ENCODE assay signal across 8 cellular contexts in genomic region chr7:42931834-42932651, GRCh38. TPM values are rescaled to one million over a fixed set of nuclear protein-coding genes. Genes with fewer than 3 reads are reported as not detected.
A peak's percentile ranks its signal among the peaks of the same experiment; 100 is the strongest.
DNase-seq lines count a peak whose midpoint lies in the region; ATAC-seq and TF ChIP-seq lines count a peak whose summit lies in the region.

Gene MRPL32 (plus strand): TSS chr7:42932376. CDS start chr7:42932387, 11 bp downstream.
Gene PSMA2 (minus strand): TSS chr7:42932174. CDS start chr7:42932158, 16 bp downstream.

- no peak for TF ChIP-seq CTCF in GM12864 (IDR thresholded peaks at IDR 0.05; ENCODE audit: low read depth, low read length, missing control alignments)
- no peak for TF ChIP-seq CTCF in ovary (IDR thresholded peaks at IDR 0.05)
- no peak for TF ChIP-seq CTCF in thyroid gland (IDR thresholded peaks at IDR 0.05)

- ATAC-seq in HG02759 (IDR thresholded peaks at IDR 0.05; ENCODE audit: unreplicated experiment), result peak; percentile 99
- ATAC-seq in Right ventricle myocardium inferior, result peak; percentile 100

- peak; percentile 94 for DNase-seq in GM12864 (ENCODE audit: low read depth)
- DNase-seq in NCI-H1417 (lab: John Stamatoyannopoulos, UW), result peak; percentile 97 to 99 (median 98)
- peak; percentile 88 to 98 for DNase-seq in SW 1271 (lab: John Stamatoyannopoulos, UW)
- DNase-seq in activated naive CD8-positive, alpha-beta T cell treated with anti-CD3 and anti-CD28 coated beads, Interleukin-2, amount 50 U/mL, for 16 hours (ENCODE audit: low read depth, low spot score), result peak; percentile 86
- peak; percentile 98 for DNase-seq in Right ventricle myocardium inferior (ENCODE audit: missing footprints)
- DNase-seq in ovary, result peak; percentile 92 to 95 (median 93)
- peak; percentile 96 for DNase-seq in thyroid gland

- H3K27me3 ChIP-seq in ovary (no peaks in the 10 kb centered on the region), thyroid gland (no peaks in the 10 kb centered on the region)

- WGBS in ovary, 3 donors, result 0 to 1% (median 0%) methylated on average over 56 of the region's 56 CpGs
- 1% methylated on average over 37 to 54 of the region's 56 CpGs for WGBS in thyroid gland, 2 donors

- H3K4me1 ChIP-seq in ovary (ENCODE audit: insufficient read depth) (peaks cover 15% of the 10 kb centered on the region), thyroid gland (peaks cover 27 to 28% of the 10 kb centered on the region in 2 donors)

- H3K9me3 ChIP-seq in ovary (no peaks in the 10 kb centered on the region), thyroid gland (no peaks in the 10 kb centered on the region)

- H3K27ac ChIP-seq in ovary, result peak within 1 kb of the TSS; percentile 27 to 59
- peak within 1 kb of the TSS; percentile 50 to 66 (median 65) for H3K27ac ChIP-seq in thyroid gland

- H3K36me3 ChIP-seq in ovary (no peaks in the 10 kb centered on the region), thyroid gland (peaks cover 15 to 19% of the 10 kb centered on the region in 2 donors)

- H3K4me3 ChIP-seq in GM12864 (ENCODE audit: low read depth, low read length) (peak within 1 kb of the TSS; percentile 94), ovary (peak within 1 kb of the TSS; percentile 77), thyroid gland (replicated peaks in 1 of 3) (peak within 1 kb of the TSS; percentile 57 to 98 (median 77))

- intact Hi-C loops in Right ventricle myocardium inferior (cut with DNase I), result loop anchor here (2.0 kb wide), 1 partner anchor 19 kb away; the partner anchor contains the start of gene C7orf25
- intact Hi-C loops in ovary (cut with DNase I), result no loop called here
- intact Hi-C loops in thyroid gland (cut with DNase I), result no loop called here

- TF ChIP-seq POLR2A in ovary (IDR thresholded peaks at IDR 0.05) (no peak), thyroid gland (IDR thresholded peaks at IDR 0.05) (peak; percentile 47 to 86)

- no peak for TF ChIP-seq EP300 in ovary (IDR thresholded peaks at IDR 0.05)

RNA-seq across cellular contexts. Expression of gene MRPL32, which starts in this region (rescaled TPM):
- total RNA-seq in Right ventricle myocardium inferior (66.8 TPM), ovary (10 to 100 TPM; 38.8 to 73.0 (median 44.2) TPM), thyroid gland (10 to 100 TPM; 49.4 to 68.7 (median 56.9) TPM)
- polyA plus RNA-seq in ovary, result 10 to 100 TPM; 64.6 to 75.0 TPM

RNA-seq across cellular contexts. Expression of gene PSMA2, which starts in this region (rescaled TPM):
- total RNA-seq in Right ventricle myocardium inferior, result 81.7 TPM
- 10 to 100 TPM; 43.6 to 76.3 (median 53.7) TPM for total RNA-seq in ovary
- 10 to 100 TPM; 47.2 to 79.0 TPM for polyA plus RNA-seq in ovary
- total RNA-seq in thyroid gland, result 10 to 100 TPM; 42.2 to 71.2 (median 63.8) TPM

Comparison
In these comparisons a context has a peak if more than half of its experiments do, and no peak if none do; other contexts are left out.
1. Peak in every context shown above with its lines: DNase-seq, ATAC-seq, H3K4me3 ChIP-seq and H3K27ac ChIP-seq.